26 cellular contexts compared by ENCODE assay signal in genomic region chr4:120348521-120348920, GRCh38.
"Had no signal": no experiment of that assay in that cellular context is flagged by ENCODE, and none has a peak within 500 bp of the region (broad histone marks: within the 10 kb centered on the region; RNA-seq: fewer than 3 reads in every experiment).

No MANE protein-coding gene starts in this region.

- H3K9ac ChIP-seq: KMS-11, SK-N-SH had no signal

- H3K4me1 Mint-ChIP-seq: activated CD4-positive, alpha-beta T cell treated with anti-CD3 and anti-CD28 coated beads, Interleukin-2, amount 10 ng/mL, durations not matched to agents 7 days and 5 days had no signal

- H3K9me3 Mint-ChIP-seq: activated CD4-positive, alpha-beta memory T cell treated with anti-CD3 and anti-CD28 coated beads for 36 hours; activated CD4-positive, alpha-beta T cell treated with anti-CD3 and anti-CD28 coated beads, Interleukin-2, amount 10 ng/mL, durations not matched to agents 7 days and 5 days; activated naive CD4-positive, alpha-beta T cell treated with anti-CD3 and anti-CD28 coated beads for 36 hours; activated T-cell treated with anti-CD3 and anti-CD28 coated beads, Interleukin-2, amount 50 U/mL, for 4 hours had no signal

- H3K27me3 Mint-ChIP-seq: activated CD4-positive, alpha-beta memory T cell treated with anti-CD3 and anti-CD28 coated beads for 36 hours; activated CD4-positive, alpha-beta T cell treated with anti-CD3 and anti-CD28 coated beads, Interleukin-2, amount 10 ng/mL, durations not matched to agents 7 days and 5 days had no signal

- H3K36me3 Mint-ChIP-seq: activated CD4-positive, alpha-beta memory T cell treated with anti-CD3 and anti-CD28 coated beads for 36 hours; activated naive CD8-positive, alpha-beta T cell had no signal

- H3K4me1 ChIP-seq: breast epithelium, SJCRH30 had no signal

- H3K27ac ChIP-seq: breast epithelium, KMS-11, RWPE1, SJCRH30, VCaP had no signal

- H3K9me3 ChIP-seq: breast epithelium, SJCRH30, SK-N-SH had no signal

- H3K4me3 Mint-ChIP-seq: activated CD4-positive, alpha-beta memory T cell treated with anti-CD3 and anti-CD28 coated beads for 36 hours; activated CD4-positive, alpha-beta T cell treated with anti-CD3 and anti-CD28 coated beads, Interleukin-2, amount 10 ng/mL, durations not matched to agents 7 days and 5 days; activated naive CD4-positive, alpha-beta T cell treated with anti-CD3 and anti-CD28 coated beads for 36 hours; activated naive CD8-positive, alpha-beta T cell; activated T-cell treated with anti-CD3 and anti-CD28 coated beads, Interleukin-2, amount 50 U/mL, for 4 hours had no signal

- DNase-seq: activated CD4-positive, alpha-beta memory T cell treated with anti-CD3 and anti-CD28 coated beads for 36 hours; activated CD4-positive, alpha-beta T cell treated with anti-CD3 and anti-CD28 coated beads, Interleukin-2, amount 10 ng/mL, durations not matched to agents 7 days and 5 days; activated CD4-positive, CD25-positive, alpha-beta regulatory T cell; activated CD8-positive, alpha-beta memory T cell treated with anti-CD3 and anti-CD28 coated beads for 24 hours; activated effector memory CD4-positive, alpha-beta T cell treated with anti-CD3 and anti-CD28 coated beads, Interleukin-2, amount 50 U/mL, for 16 hours; activated naive CD4-positive, alpha-beta T cell treated with anti-CD3 and anti-CD28 coated beads for 36 hours; activated T-cell treated with anti-CD3 and anti-CD28 coated beads, Interleukin-2, amount 50 U/mL, for 4 hours; anterior cingulate cortex; caudate nucleus; NCI-H1092; NCI-H1417; NCI-H1930; NCI-H2171 treated with DMSO at 0.1 percent for 48 hours; NCI-H226; NCI-H510A; NCI-H526 treated with DMSO at 0.1 percent for 48 hours; NCI-H82; Right ventricle myocardium superior; SJCRH30; SK-N-SH; T-helper 1 cell had no signal

- H3K36me3 ChIP-seq: breast epithelium, SJCRH30 had no signal

- H3K4me3 ChIP-seq: breast epithelium, SJCRH30 had no signal

- H3K27ac Mint-ChIP-seq: activated CD4-positive, alpha-beta memory T cell treated with anti-CD3 and anti-CD28 coated beads for 36 hours; activated CD4-positive, alpha-beta T cell treated with anti-CD3 and anti-CD28 coated beads, Interleukin-2, amount 10 ng/mL, durations not matched to agents 7 days and 5 days; activated naive CD4-positive, alpha-beta T cell treated with anti-CD3 and anti-CD28 coated beads for 36 hours; activated naive CD8-positive, alpha-beta T cell had no signal

- H3K4me2 ChIP-seq: KMS-11, SK-N-SH had no signal

- H3K27me3 ChIP-seq: breast epithelium, SJCRH30 had no signal
